1 cellular context compared by ENCODE assay signal in genomic region chr2:105753380-105753779, GRCh38.
TF ChIP-seq lines count a peak whose summit lies in the region.

No MANE protein-coding gene starts in this region.

TF ChIP-seq in GM23338, 12 proteins besides CTCF, POLR2A, EP300 and RAD21 (continued from another document):
- TF ChIP-seq ZNF462 (CRISPR knock-in tag; IDR thresholded peaks at IDR 0.05) (no peak), CREB1 (CRISPR knock-in tag; IDR thresholded peaks at IDR 0.05; ENCODE audit: low read depth) (no peak), ZNF331 (CRISPR knock-in tag; IDR thresholded peaks at IDR 0.05; ENCODE audit: low read depth) (no peak), EZH2 (IDR thresholded peaks at IDR 0.05; ENCODE audit: low read depth, unreplicated experiment) (no peak), ZNF114 (CRISPR knock-in tag; IDR thresholded peaks at IDR 0.05) (no peak), REST (IDR thresholded peaks at IDR 0.05; ENCODE audit: unreplicated experiment) (no peak), EZH2phosphoT487 (IDR thresholded peaks at IDR 0.05; ENCODE audit: unreplicated experiment) (no peak), ETS1 (IDR thresholded peaks at IDR 0.05) (no peak), JUNB (IDR thresholded peaks at IDR 0.05; ENCODE audit: unreplicated experiment) (no peak)
